In genomic region chr12:123398177-123398916, GRCh38 we compare ENCODE assay signal across 9 cellular contexts. TPM values are rescaled to one million over a fixed set of nuclear protein-coding genes. Genes with fewer than 3 reads are reported as not detected.
A peak's percentile ranks its signal among the peaks of the same experiment; 100 is the strongest.
DNase-seq lines count a peak whose midpoint lies in the region; TF ChIP-seq lines count a peak whose summit lies in the region.
"Had no signal": no experiment of that assay in that cellular context is flagged by ENCODE, and none has a peak within 500 bp of the region (broad histone marks: within the 10 kb centered on the region; RNA-seq: fewer than 3 reads in every experiment).

No MANE protein-coding gene starts in this region.

- H3K4me3 ChIP-seq in AG10803 (ENCODE audit: low read length): no peak overlapping the region; the same call in 1 of the 2 replicates

- intact Hi-C loops in head of caudate nucleus (cut with DNase I): loop anchor here (10.0 kb wide), 1 partner anchor 56 kb away; the partner anchor contains the start of gene SNRNP35
- intact Hi-C loops in posterior vena cava (cut with DNase I): no loop called here

- DNase-seq in AG10803 (ENCODE audit: low read depth) (peak; percentile 81), anterior cingulate cortex (lab: John Stamatoyannopoulos, UW) (peak in 46 of 58 donors; percentile 13 to 74 (median 49)), head of caudate nucleus (peak in 31 of 42 donors; percentile 21 to 79 (median 44)), posterior vena cava (ENCODE audit: low spot score) (peak; percentile 90), NCI-H748 treated with DMSO at 0.1 percent for 48 hours (lab: John Stamatoyannopoulos, UW) (no peak), amniotic stem cell (lab: John Stamatoyannopoulos, UW) (no peak), middle frontal gyrus (ENCODE audit: extremely low spot score, low spot score) (no peak)
- no peak for DNase-seq in activated CD8-positive, alpha-beta memory T cell treated with anti-CD3 and anti-CD28 coated beads, Interleukin-2, amount 50 U/mL, for 48 hours
- DNase-seq: COR-L47 had no signal

- TF ChIP-seq CTCF in AG10803 (conservative IDR thresholded peaks at IDR 0.05; ENCODE audit: low read length): no peak

RNA-seq across cellular contexts. Expression of gene KMT5A, which starts 14.4 kb away (rescaled TPM):
- 10 to 100 TPM; 52.2 to 56.1 TPM for total RNA-seq in posterior vena cava

RNA-seq across cellular contexts. Expression of gene SBNO1, which starts 33.7 kb away (rescaled TPM):
- 10 to 100 TPM; 26.1 to 31.2 TPM for total RNA-seq in posterior vena cava

RNA-seq across cellular contexts. Expression of gene RILPL2, which starts 38.1 kb away (rescaled TPM):
- total RNA-seq in posterior vena cava: 1 to 10 TPM; 4.8 to 5.3 TPM

RNA-seq across cellular contexts. Expression of gene SNRNP35, which starts 59.6 kb away (rescaled TPM):
- 10 to 100 TPM; 11.9 to 16.9 TPM for total RNA-seq in posterior vena cava

Comparison
In these comparisons a context has a peak if more than half of its experiments do, and no peak if none do; other contexts are left out.
1. DNase-seq: peak in AG10803 (single experiment), anterior cingulate cortex (46 of 58), head of caudate nucleus (31 of 42) and posterior vena cava (single experiment); none in NCI-H748 treated with DMSO at 0.1 percent for 48 hours (single experiment), amniotic stem cell (single experiment), middle frontal gyrus (single experiment) and activated CD8-positive, alpha-beta memory T cell treated with anti-CD3 and anti-CD28 coated beads, Interleukin-2, amount 50 U/mL, for 48 hours (single experiment).